In the genomic region with DNA sequence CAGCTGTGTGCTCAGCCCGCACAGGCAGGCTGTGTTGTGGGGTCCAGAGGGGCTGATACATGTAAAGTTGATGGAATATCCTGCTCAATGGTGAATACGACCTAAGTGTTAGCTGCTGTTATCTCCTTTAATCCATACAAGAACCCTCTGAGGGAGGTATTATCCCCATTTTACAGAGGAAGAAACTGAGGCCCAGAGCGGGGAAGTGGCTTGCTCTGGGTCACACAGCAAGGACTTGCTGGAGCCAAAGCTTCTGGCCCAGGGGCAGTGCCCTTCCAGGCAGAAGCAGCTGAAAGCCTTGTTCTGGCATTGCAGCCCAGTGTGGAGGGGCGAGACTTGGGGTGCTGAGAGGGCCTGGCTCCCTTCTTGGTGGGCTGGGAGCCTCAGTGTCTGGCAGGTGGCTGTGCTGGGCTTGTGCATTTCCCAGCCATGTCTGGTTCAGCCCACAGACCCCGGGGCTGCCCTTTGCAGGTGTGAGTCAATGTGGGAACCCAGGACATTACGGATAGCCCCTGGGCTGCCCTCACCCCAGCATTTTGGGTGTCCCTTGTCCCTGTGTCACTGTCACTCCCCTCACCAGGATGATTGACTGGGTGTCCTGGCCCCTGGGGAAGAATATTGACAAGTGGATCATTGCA, we compare ENCODE assay signal across 22 cellular contexts. TPM values are rescaled to one million over a fixed set of nuclear protein-coding genes. Genes with fewer than 3 reads are reported as not detected.
DNase-seq lines count a peak whose midpoint lies in the region; ATAC-seq, FAIRE-seq and TF ChIP-seq lines count a peak whose summit lies in the region.
"Had no signal": no experiment of that assay in that cellular context is flagged by ENCODE, and none has a peak within 500 bp of the region (broad histone marks: within the 10 kb centered on the region; RNA-seq: fewer than 3 reads in every experiment).

No MANE protein-coding gene starts in this region.

- H3K9ac ChIP-seq in HepG2 (ENCODE audit: insufficient read depth, low read depth, low read length), result no peak overlapping the region
- no peak overlapping the region for H3K9ac ChIP-seq in MM.1S (ENCODE audit: low read length)
- H3K9ac ChIP-seq: GM23248, KMS-11 had no signal

- H3K36me3 Mint-ChIP-seq in glutamatergic neuron (ENCODE audit: unreplicated experiment), result peaks cover 10% of the 10 kb centered on the region

- DNase-seq in HepG2 (ENCODE audit: low spot score) (no peak), right lobe of liver (no peak), glutamatergic neuron (no peak), urothelium cell line (ENCODE audit: low spot score) (no peak), germinal center (ENCODE audit: low spot score) (no peak), MM.1S (no peak)
- DNase-seq: DMS79 treated with DMSO at 0.1 percent for 48 hours, GM23248, NCI-H1417 treated with DMSO at 0.1 percent for 48 hours, NCI-H187 treated with DMSO at 0.1 percent for 48 hours, NCI-H2227 treated with DMSO at 0.1 percent for 48 hours, NCI-H510A treated with DMSO at 0.1 percent for 48 hours, NCI-H82, OCI-M1, SIG-M5 had no signal

- H3K4me2 ChIP-seq in HepG2 (ENCODE audit: low read depth, low read length) (no peak overlapping the region), MM.1S (ENCODE audit: low read depth, low read length) (no peak overlapping the region)
- H3K4me2 ChIP-seq: A549, KMS-11 had no signal

- WGBS in HepG2 (ENCODE audit: low lambda C conversion rate), result 100% methylated on average over 3 of the region's 6 CpGs
- WGBS in right lobe of liver (ENCODE audit: insufficient coverage, low coverage, low lambda C conversion rate, missing lambda C conversion rate), result 83% methylated on average over 2 of the region's 6 CpGs

- in situ Hi-C loops in HepG2 (cut with HindIII; ENCODE audit: extremely low pct_ligation_motif_present, low pct_unique_long_range_greater_than_20kb), result no loop called here

- peaks cover 12 to 32% of the 10 kb centered on the region in 2 experiments; a peak in 4 of 5 replicates for H3K36me3 ChIP-seq in HepG2 (replicated peaks in 1 of 2; ENCODE audit: control insufficient read depth in 1 of 2, insufficient read depth in 2 of 2, low read length in 2 of 2)
- H3K36me3 ChIP-seq in right lobe of liver, result peaks cover 0 to 9% (median 2%) of the 10 kb centered on the region in 4 donors
- H3K36me3 ChIP-seq in KOPT-K1 (ENCODE audit: insufficient read depth, low read length), result no peaks in the 10 kb centered on the region
- H3K36me3 ChIP-seq in MM.1S (replicated peaks; ENCODE audit: insufficient read depth, low read length), result no peaks in the 10 kb centered on the region

- H3K27me3 ChIP-seq in HepG2 (ENCODE audit: control insufficient read depth in 1 of 2, insufficient read depth in 2 of 2, low read length in 2 of 2), result no peaks in the 10 kb centered on the region
- H3K27me3 ChIP-seq in right lobe of liver, result no peaks in the 10 kb centered on the region
- H3K27me3 ChIP-seq in MM.1S (replicated peaks; ENCODE audit: insufficient read depth, low read length), result no peaks in the 10 kb centered on the region

- H3K9me3 ChIP-seq in HepG2 (ENCODE audit: low read length) (no peaks in the 10 kb centered on the region), right lobe of liver (no peaks in the 10 kb centered on the region), KOPT-K1 (ENCODE audit: insufficient read depth, low read length, poor library complexity, severe bottlenecking) (no peaks in the 10 kb centered on the region), MM.1S (replicated peaks; ENCODE audit: insufficient read depth, low read length) (no peaks in the 10 kb centered on the region)
- H3K9me3 ChIP-seq: A549 had no signal

- peaks cover 6% of the 10 kb centered on the region for H3K27me3 Mint-ChIP-seq in glutamatergic neuron (ENCODE audit: unreplicated experiment)

- ATAC-seq in HepG2 (no peak), right lobe of liver (no peak), GM19455 (IDR thresholded peaks at IDR 0.05; ENCODE audit: unreplicated experiment) (no peak)
- ATAC-seq: A549, HCT116, SK-N-SH treated with all-trans-retinoic acid at 6 μM for 48 hours had no signal

- no peak for TF ChIP-seq CTCF in HepG2 (CRISPR knock-in tag; IDR thresholded peaks at IDR 0.05)
- TF ChIP-seq CTCF in right lobe of liver (IDR thresholded peaks at IDR 0.05), result no peak
- TF ChIP-seq CTCF in glutamatergic neuron (IDR thresholded peaks at IDR 0.05; ENCODE audit: partially characterized antibody, unreplicated experiment), result no peak
- TF ChIP-seq CTCF in MM.1S (IDR thresholded peaks at IDR 0.05; ENCODE audit: low read length), result no peak

- POLR2A ChIA-PET in HepG2 (lab: Yijun Ruan, JAX), result no interaction called here

- intact Hi-C loops in HepG2 (cut with micrococcal nuclease; ENCODE audit: unreplicated experiment) (no loop called here), right lobe of liver (cut with DNase I) (no loop called here)

- no peak overlapping the region for H3K4me3 Mint-ChIP-seq in glutamatergic neuron (ENCODE audit: unreplicated experiment)

- no peak for TF ChIP-seq RAD21 in HepG2 (CRISPR knock-in tag; IDR thresholded peaks at IDR 0.05)

- TF ChIP-seq POLR2A in HepG2 (IDR thresholded peaks at IDR 0.05; ENCODE audit: insufficient read depth in 1 of 2, low read depth in 2 of 2, low read length in 2 of 2), result no peak
- TF ChIP-seq POLR2A in right lobe of liver (IDR thresholded peaks at IDR 0.05), result no peak

- H3K27ac Mint-ChIP-seq in glutamatergic neuron (ENCODE audit: unreplicated experiment), result peak overlapping the region; percentile 12

- no peak overlapping the region for H2AFZ ChIP-seq in HepG2 (ENCODE audit: low read length)
- H2AFZ ChIP-seq in MM.1S (ENCODE audit: low read length), result no peak overlapping the region
- H2AFZ ChIP-seq: GM23248 had no signal

- H3K27ac ChIP-seq in HepG2 (ENCODE audit: extremely low read length, insufficient read depth, low read length) (no peak overlapping the region), right lobe of liver (no peak overlapping the region), KOPT-K1 (ENCODE audit: low read depth, low read length, poor library complexity, severe bottlenecking) (peak overlapping the region; percentile 94), MM.1S (ENCODE audit: low read length) (no peak overlapping the region)
- H3K27ac ChIP-seq: A549, GM23248, KMS-11 had no signal

- peaks cover 5% of the 10 kb centered on the region for H3K4me1 Mint-ChIP-seq in glutamatergic neuron (ENCODE audit: low read depth, unreplicated experiment)

- TF ChIP-seq EP300 in HepG2 (IDR thresholded peaks at IDR 0.05; ENCODE audit: low read depth in 2 of 2, low read length in 2 of 2), result no peak
- no peak for TF ChIP-seq EP300 in HepG2 (CRISPR knock-in tag; IDR thresholded peaks at IDR 0.05; ENCODE audit: borderline replicate concordance)

- peaks cover 8% of the 10 kb centered on the region for H3K9me3 Mint-ChIP-seq in glutamatergic neuron (ENCODE audit: unreplicated experiment)

- CTCF ChIA-PET in HepG2 (lab: Yijun Ruan, JAX; ENCODE audit: low intra/inter-chr PET ratio, low total read pairs), result no interaction called here

- no peaks in the 10 kb centered on the region for H3F3A ChIP-seq in MM.1S (ENCODE audit: insufficient read depth, low read length)

- H3K4me1 ChIP-seq in HepG2 (ENCODE audit: insufficient read depth, low read length) (peaks cover 43% of the 10 kb centered on the region), right lobe of liver (peaks cover 0 to 2% (median 0%) of the 10 kb centered on the region in 4 donors), MM.1S (ENCODE audit: low read length) (peaks cover 10% of the 10 kb centered on the region)

- H4K20me1 ChIP-seq in HepG2 (ENCODE audit: insufficient read depth, low read length) (no peaks in the 10 kb centered on the region), MM.1S (ENCODE audit: insufficient read depth, low read length) (no peaks in the 10 kb centered on the region)

- H3K79me2 ChIP-seq in HepG2 (ENCODE audit: insufficient read depth, low read length) (no peaks in the 10 kb centered on the region), MM.1S (ENCODE audit: low read length) (no peaks in the 10 kb centered on the region)

- FAIRE-seq in HepG2 (lab: Jason Lieb, UNC) (no peak), urothelium cell line (lab: Jason Lieb, UNC) (peak; percentile 35)
- FAIRE-seq: A549, D721Med had no signal

- H3K9me2 ChIP-seq in MM.1S (replicated peaks; ENCODE audit: insufficient read depth, low read length), result no peaks in the 10 kb centered on the region

- H3K4me3 ChIP-seq in HepG2 (replicated peaks in 1 of 3; ENCODE audit: insufficient read depth in 1 of 3, low read depth in 2 of 3, low read length in 3 of 3), result no peak overlapping the region
- no peak overlapping the region for H3K4me3 ChIP-seq in right lobe of liver
- no peak overlapping the region for H3K4me3 ChIP-seq in MM.1S (ENCODE audit: low read length)
- H3K4me3 ChIP-seq: A549, GM23248 had no signal

- BruUV-seq in HepG2 (replicated peaks; lab: Mats Ljungman, UMichigan), result no TSS peak

RNA-seq across cellular contexts. Expression of gene USP35, which starts 10.4 kb away (rescaled TPM):
- 1.8 and 4.6 TPM in 2 replicates for total RNA-seq in HepG2 (2016; rRNA removed; fragmentation: Illumina TruSeq; extraction: Trizol)
- 0.71 and 0.88 TPM in 2 replicates for total RNA-seq in HepG2 (2016; cell fraction: cytosol; rRNA removed; fragmentation: Illumina TruSeq; extraction: Trizol; ENCODE audit: low read depth)
- total RNA-seq in HepG2 (2016; cell fraction: insoluble cytoplasmic fraction; rRNA removed; fragmentation: Illumina TruSeq; extraction: Trizol), result 1.7 and 4.5 TPM in 2 replicates
- total RNA-seq in HepG2 (2016; cell fraction: membrane; rRNA removed; fragmentation: Illumina TruSeq; extraction: Trizol), result 0.93 and 1.1 TPM in 2 replicates
- 5.7 and 7.4 TPM in 2 replicates for total RNA-seq in HepG2 (2016; cell fraction: nucleus; rRNA removed; fragmentation: Illumina TruSeq; extraction: Trizol)
- polyA plus RNA-seq in HepG2 (2011; rRNA removed), result 7.7 and 11.1 TPM in 2 replicates
- polyA plus RNA-seq in HepG2 (2011; cell fraction: cytosol; rRNA removed), result 4.0 and 5.2 TPM in 2 replicates
- polyA plus RNA-seq in HepG2 (2011; cell fraction: nucleus; rRNA removed), result 56.5 and 58.1 TPM in 2 replicates
- 4.1 and 5.5 TPM in 2 replicates for polyA plus RNA-seq in HepG2 (2012)
- 0.20 and 0.27 TPM in 2 replicates for polyA plus RNA-seq in HepG2 (2016; cell fraction: cytosol; fragmentation: Illumina TruSeq; extraction: Trizol; ENCODE audit: low read depth)
- polyA plus RNA-seq in HepG2 (2016; cell fraction: insoluble cytoplasmic fraction; fragmentation: Illumina TruSeq; extraction: Trizol; ENCODE audit: low read depth), result 1.4 and 2.7 TPM in 2 replicates
- polyA plus RNA-seq in HepG2 (2016; cell fraction: membrane; fragmentation: Illumina TruSeq; extraction: Trizol; ENCODE audit: low read depth), result 0.61 and 0.63 TPM in 2 replicates
- polyA plus RNA-seq in HepG2 (2016; cell fraction: nucleus; fragmentation: Illumina TruSeq; extraction: Trizol; ENCODE audit: insufficient read depth, low read depth), result 10.1 and 12.3 TPM in 2 replicates
- polyA minus RNA-seq in HepG2 (2011; rRNA and poly(A)+ RNA removed; ENCODE audit: low replicate concordance), result 5.1 and 12.7 TPM in 2 replicates
- 2.4 and 3.2 TPM in 2 replicates for polyA minus RNA-seq in HepG2 (2011; cell fraction: cytosol; rRNA and poly(A)+ RNA removed)
- polyA minus RNA-seq in HepG2 (2011; cell fraction: nucleus; rRNA and poly(A)+ RNA removed), result 17.3 and 18.0 TPM in 2 replicates
- total RNA-seq in right lobe of liver, result 10 to 100 TPM in 1 of 6 experiments, 1 to 10 TPM in 5; 5.3 to 10.1 (median 7.9) TPM
- 34.2 TPM for total RNA-seq in glutamatergic neuron (ENCODE audit: unreplicated experiment)

RNA-seq across cellular contexts. Expression of gene KCTD21, which starts 10.7 kb away (rescaled TPM):
- 3.1 and 3.9 TPM in 2 replicates for total RNA-seq in HepG2 (2016; rRNA removed; fragmentation: Illumina TruSeq; extraction: Trizol)
- total RNA-seq in HepG2 (2016; cell fraction: cytosol; rRNA removed; fragmentation: Illumina TruSeq; extraction: Trizol; ENCODE audit: low read depth), result 0.97 and 1.3 TPM in 2 replicates
- total RNA-seq in HepG2 (2016; cell fraction: insoluble cytoplasmic fraction; rRNA removed; fragmentation: Illumina TruSeq; extraction: Trizol), result 3.3 and 4.3 TPM in 2 replicates
- total RNA-seq in HepG2 (2016; cell fraction: membrane; rRNA removed; fragmentation: Illumina TruSeq; extraction: Trizol), result 3.1 TPM in 2 replicates
- total RNA-seq in HepG2 (2016; cell fraction: nucleus; rRNA removed; fragmentation: Illumina TruSeq; extraction: Trizol), result 1.3 and 1.6 TPM in 2 replicates
- 13.2 and 13.5 TPM in 2 replicates for polyA plus RNA-seq in HepG2 (2011; rRNA removed)
- 11.0 and 13.8 TPM in 2 replicates for polyA plus RNA-seq in HepG2 (2011; cell fraction: cytosol; rRNA removed)
- polyA plus RNA-seq in HepG2 (2011; cell fraction: nucleus; rRNA removed), result 5.4 and 6.0 TPM in 2 replicates
- 6.6 and 9.3 TPM in 2 replicates for polyA plus RNA-seq in HepG2 (2012)
- polyA plus RNA-seq in HepG2 (2016; cell fraction: cytosol; fragmentation: Illumina TruSeq; extraction: Trizol; ENCODE audit: low read depth), result 1.2 and 1.4 TPM in 2 replicates
- polyA plus RNA-seq in HepG2 (2016; cell fraction: insoluble cytoplasmic fraction; fragmentation: Illumina TruSeq; extraction: Trizol; ENCODE audit: low read depth), result 4.8 and 5.3 TPM in 2 replicates
- 2.5 and 3.1 TPM in 2 replicates for polyA plus RNA-seq in HepG2 (2016; cell fraction: membrane; fragmentation: Illumina TruSeq; extraction: Trizol; ENCODE audit: low read depth)
- 3.6 and 4.7 TPM in 2 replicates for polyA plus RNA-seq in HepG2 (2016; cell fraction: nucleus; fragmentation: Illumina TruSeq; extraction: Trizol; ENCODE audit: insufficient read depth, low read depth)
- polyA minus RNA-seq in HepG2 (2011; rRNA and poly(A)+ RNA removed; ENCODE audit: low replicate concordance), result 14.8 and 38.3 TPM in 2 replicates
- polyA minus RNA-seq in HepG2 (2011; cell fraction: cytosol; rRNA and poly(A)+ RNA removed), result 8.7 and 11.6 TPM in 2 replicates
- 5.3 and 6.6 TPM in 2 replicates for polyA minus RNA-seq in HepG2 (2011; cell fraction: nucleus; rRNA and poly(A)+ RNA removed)
- 10 to 100 TPM in 5 of 6 experiments, 1 to 10 TPM in 1; 9.6 to 15.6 (median 11.9) TPM for total RNA-seq in right lobe of liver
- 9.7 TPM for total RNA-seq in glutamatergic neuron (ENCODE audit: unreplicated experiment)

RNA-seq across cellular contexts. Expression of gene ALG8, which starts 59.7 kb away (rescaled TPM):
- total RNA-seq in HepG2 (2016; rRNA removed; fragmentation: Illumina TruSeq; extraction: Trizol) (50.0 and 88.0 TPM in 2 replicates), right lobe of liver (10 to 100 TPM; 22.0 to 38.0 (median 30.3) TPM), glutamatergic neuron (ENCODE audit: unreplicated experiment) (30.3 TPM)
- total RNA-seq in HepG2 (2016; cell fraction: cytosol; rRNA removed; fragmentation: Illumina TruSeq; extraction: Trizol; ENCODE audit: low read depth), result 27.9 and 37.5 TPM in 2 replicates
- total RNA-seq in HepG2 (2016; cell fraction: insoluble cytoplasmic fraction; rRNA removed; fragmentation: Illumina TruSeq; extraction: Trizol), result 46.2 and 90.8 TPM in 2 replicates
- 39.8 and 40.9 TPM in 2 replicates for total RNA-seq in HepG2 (2016; cell fraction: membrane; rRNA removed; fragmentation: Illumina TruSeq; extraction: Trizol)
- total RNA-seq in HepG2 (2016; cell fraction: nucleus; rRNA removed; fragmentation: Illumina TruSeq; extraction: Trizol), result 81.9 and 98.4 TPM in 2 replicates
- 53.5 and 75.8 TPM in 2 replicates for polyA plus RNA-seq in HepG2 (2011; rRNA removed)
- 34.9 and 52.4 TPM in 2 replicates for polyA plus RNA-seq in HepG2 (2011; cell fraction: cytosol; rRNA removed)
- polyA plus RNA-seq in HepG2 (2011; cell fraction: nucleus; rRNA removed), result 23.3 and 25.4 TPM in 2 replicates
- 33.9 and 48.4 TPM in 2 replicates for polyA plus RNA-seq in HepG2 (2012)
- polyA plus RNA-seq in HepG2 (2016; cell fraction: cytosol; fragmentation: Illumina TruSeq; extraction: Trizol; ENCODE audit: low read depth), result 21.7 and 23.1 TPM in 2 replicates
- 45.9 and 50.8 TPM in 2 replicates for polyA plus RNA-seq in HepG2 (2016; cell fraction: insoluble cytoplasmic fraction; fragmentation: Illumina TruSeq; extraction: Trizol; ENCODE audit: low read depth)
- 29.3 and 35.8 TPM in 2 replicates for polyA plus RNA-seq in HepG2 (2016; cell fraction: membrane; fragmentation: Illumina TruSeq; extraction: Trizol; ENCODE audit: low read depth)
- 116 and 123 TPM in 2 replicates for polyA plus RNA-seq in HepG2 (2016; cell fraction: nucleus; fragmentation: Illumina TruSeq; extraction: Trizol; ENCODE audit: insufficient read depth, low read depth)
- polyA minus RNA-seq in HepG2 (2011; rRNA and poly(A)+ RNA removed; ENCODE audit: low replicate concordance), result 65.9 and 176 TPM in 2 replicates
- polyA minus RNA-seq in HepG2 (2011; cell fraction: cytosol; rRNA and poly(A)+ RNA removed), result 34.7 TPM in 2 replicates
- polyA minus RNA-seq in HepG2 (2011; cell fraction: nucleus; rRNA and poly(A)+ RNA removed), result 63.3 and 64.3 TPM in 2 replicates
